ENCODE assay signal across 1 cellular context in the genomic region with DNA sequence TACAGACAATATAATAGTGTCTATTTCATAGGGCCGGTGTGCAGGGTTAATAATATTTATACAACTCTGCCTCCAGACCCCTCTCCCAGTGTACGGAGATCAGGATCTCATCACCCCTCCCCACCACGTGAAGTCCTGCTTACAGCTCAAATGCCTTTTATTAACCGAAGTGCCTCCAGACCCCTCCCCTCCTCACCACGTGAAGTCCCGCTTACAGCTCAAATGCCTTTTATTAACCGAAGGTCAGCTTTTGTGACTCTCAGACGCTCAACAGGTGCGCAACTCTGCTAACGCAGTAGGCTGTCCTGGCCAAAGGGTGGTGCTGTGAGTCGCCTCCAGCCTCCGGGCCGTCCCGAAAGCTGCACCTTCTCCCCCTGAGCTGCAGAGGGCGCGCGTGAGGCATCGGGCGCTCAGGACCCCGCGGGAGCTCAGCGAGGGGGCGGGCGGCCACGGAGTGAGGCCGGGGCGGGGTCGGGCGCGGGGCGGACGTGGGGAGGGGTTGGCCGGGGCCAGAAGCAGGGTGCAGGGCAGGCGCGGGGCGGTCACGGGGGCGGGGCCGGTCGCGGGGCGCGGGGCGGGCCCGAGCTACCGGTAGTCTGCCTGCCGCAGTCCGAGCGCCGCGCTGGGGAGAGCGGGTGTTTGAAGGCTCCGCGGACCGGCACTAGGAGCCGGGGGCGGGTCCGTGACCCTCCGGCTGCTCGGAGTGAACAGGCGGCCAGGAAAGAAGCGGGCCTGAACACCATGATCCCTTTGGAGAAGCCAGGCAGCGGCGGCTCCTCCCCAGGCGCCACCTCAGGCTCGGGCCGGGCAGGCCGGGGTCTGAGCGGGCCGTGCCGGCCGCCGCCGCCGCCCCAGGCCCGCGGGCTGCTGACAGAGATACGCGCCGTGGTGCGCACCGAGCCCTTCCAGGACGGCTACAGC.
TF ChIP-seq lines count a peak whose summit lies in the region.

A gene (plus strand): TSS at position 606 of the 921 bp plus-strand sequence. CDS start 136 bp downstream, at position 742.

TF ChIP-seq in HepG2, 621 proteins besides CTCF, POLR2A, EP300 and RAD21 (continued from another document and continues in another):
- TF ChIP-seq, protein P1, sequence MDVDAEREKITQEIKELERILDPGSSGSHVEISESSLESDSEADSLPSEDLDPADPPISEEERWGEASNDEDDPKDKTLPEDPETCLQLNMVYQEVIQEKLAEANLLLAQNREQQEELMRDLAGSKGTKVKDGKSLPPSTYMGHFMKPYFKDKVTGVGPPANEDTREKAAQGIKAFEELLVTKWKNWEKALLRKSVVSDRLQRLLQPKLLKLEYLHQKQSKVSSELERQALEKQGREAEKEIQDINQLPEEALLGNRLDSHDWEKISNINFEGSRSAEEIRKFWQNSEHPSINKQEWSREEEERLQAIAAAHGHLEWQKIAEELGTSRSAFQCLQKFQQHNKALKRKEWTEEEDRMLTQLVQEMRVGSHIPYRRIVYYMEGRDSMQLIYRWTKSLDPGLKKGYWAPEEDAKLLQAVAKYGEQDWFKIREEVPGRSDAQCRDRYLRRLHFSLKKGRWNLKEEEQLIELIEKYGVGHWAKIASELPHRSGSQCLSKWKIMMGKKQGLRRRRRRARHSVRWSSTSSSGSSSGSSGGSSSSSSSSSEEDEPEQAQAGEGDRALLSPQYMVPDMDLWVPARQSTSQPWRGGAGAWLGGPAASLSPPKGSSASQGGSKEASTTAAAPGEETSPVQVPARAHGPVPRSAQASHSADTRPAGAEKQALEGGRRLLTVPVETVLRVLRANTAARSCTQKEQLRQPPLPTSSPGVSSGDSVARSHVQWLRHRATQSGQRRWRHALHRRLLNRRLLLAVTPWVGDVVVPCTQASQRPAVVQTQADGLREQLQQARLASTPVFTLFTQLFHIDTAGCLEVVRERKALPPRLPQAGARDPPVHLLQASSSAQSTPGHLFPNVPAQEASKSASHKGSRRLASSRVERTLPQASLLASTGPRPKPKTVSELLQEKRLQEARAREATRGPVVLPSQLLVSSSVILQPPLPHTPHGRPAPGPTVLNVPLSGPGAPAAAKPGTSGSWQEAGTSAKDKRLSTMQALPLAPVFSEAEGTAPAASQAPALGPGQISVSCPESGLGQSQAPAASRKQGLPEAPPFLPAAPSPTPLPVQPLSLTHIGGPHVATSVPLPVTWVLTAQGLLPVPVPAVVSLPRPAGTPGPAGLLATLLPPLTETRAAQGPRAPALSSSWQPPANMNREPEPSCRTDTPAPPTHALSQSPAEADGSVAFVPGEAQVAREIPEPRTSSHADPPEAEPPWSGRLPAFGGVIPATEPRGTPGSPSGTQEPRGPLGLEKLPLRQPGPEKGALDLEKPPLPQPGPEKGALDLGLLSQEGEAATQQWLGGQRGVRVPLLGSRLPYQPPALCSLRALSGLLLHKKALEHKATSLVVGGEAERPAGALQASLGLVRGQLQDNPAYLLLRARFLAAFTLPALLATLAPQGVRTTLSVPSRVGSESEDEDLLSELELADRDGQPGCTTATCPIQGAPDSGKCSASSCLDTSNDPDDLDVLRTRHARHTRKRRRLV (CRISPR knock-in tag; IDR thresholded peaks at IDR 0.05) = 0 out of 2 replicates have a peak, but pooled peaks have one; percentile 26
- TF ChIP-seq AGO2 (optimal IDR thresholded peaks at IDR 0.05; ENCODE audit: low read depth, low read length) (peak; percentile 70), ZNF709 (CRISPR knock-in tag; IDR thresholded peaks at IDR 0.05) (no peak), KDM1A (CRISPR knock-in tag; IDR thresholded peaks at IDR 0.05) (peak; percentile 66; the same call in 1 of the 2 replicates), ZSCAN25 (CRISPR knock-in tag; IDR thresholded peaks at IDR 0.05) (peak; percentile 78), ZBTB7B (CRISPR knock-in tag; IDR thresholded peaks at IDR 0.05) (0 out of 2 replicates have a peak, but pooled peaks have one; percentile 48), KDM2A (CRISPR knock-in tag; IDR thresholded peaks at IDR 0.05; ENCODE audit: borderline replicate concordance, low read depth) (peak; percentile 80), HES4 (CRISPR knock-in tag; IDR thresholded peaks at IDR 0.05; ENCODE audit: borderline replicate concordance) (0 out of 2 replicates have a peak, but pooled peaks have one; percentile 32), ZEB1 (IDR thresholded peaks at IDR 0.05; ENCODE audit: insufficient replicate concordance, low read depth) (peak; percentile 81), ATF7-NPFF (CRISPR knock-in tag; IDR thresholded peaks at IDR 0.05; ENCODE audit: low read depth) (no peak), ZSCAN21 (CRISPR knock-in tag; IDR thresholded peaks at IDR 0.05; ENCODE audit: borderline replicate concordance) (peak; percentile 7; the same call in 1 of the 2 replicates), KAT8 (CRISPR knock-in tag; IDR thresholded peaks at IDR 0.05) (peak; percentile 48; the same call in 1 of the 2 replicates), EED (CRISPR knock-in tag; IDR thresholded peaks at IDR 0.05) (0 out of 2 replicates have a peak, but pooled peaks have one; percentile 54), POLR2G (IDR thresholded peaks at IDR 0.05; ENCODE audit: low read depth, low read length) (peak; percentile 90), ADNP (CRISPR knock-in tag; IDR thresholded peaks at IDR 0.05) (no peak), SAP130 (CRISPR knock-in tag; IDR thresholded peaks at IDR 0.05; ENCODE audit: low read depth) (peak; percentile 60), ZIK1 (CRISPR knock-in tag; IDR thresholded peaks at IDR 0.05; ENCODE audit: borderline replicate concordance, low read depth) (peak; percentile 36; the same call in 1 of the 2 replicates), DMAP1 (CRISPR knock-in tag; IDR thresholded peaks at IDR 0.05) (no peak), TAF1 (CRISPR knock-in tag; IDR thresholded peaks at IDR 0.05) (peak; percentile 92), MED1 (CRISPR knock-in tag; IDR thresholded peaks at IDR 0.05) (peak; percentile 60), CEBPG (CRISPR knock-in tag; IDR thresholded peaks at IDR 0.05) (peak; percentile 9; the same call in 1 of the 2 replicates), ZMYM4 (CRISPR knock-in tag; IDR thresholded peaks at IDR 0.05) (peak; percentile 92), MYC (CRISPR knock-in tag; IDR thresholded peaks at IDR 0.05; ENCODE audit: borderline replicate concordance) (peak; percentile 40; the same call in 1 of the 2 replicates), SIN3A (IDR thresholded peaks at IDR 0.05; ENCODE audit: borderline replicate concordance, low read depth, low read length) (peak; percentile 84; the same call in 1 of the 2 replicates), ZNF7 (CRISPR knock-in tag; IDR thresholded peaks at IDR 0.05) (no peak), NONO (IDR thresholded peaks at IDR 0.05) (no peak), NONO (CRISPR knock-in tag; conservative IDR thresholded peaks at IDR 0.05) (peak; percentile 90), CBX1 (IDR thresholded peaks at IDR 0.05; ENCODE audit: low read depth) (peak; percentile 73), ZNF564 (CRISPR knock-in tag; IDR thresholded peaks at IDR 0.05) (no peak; the same call in 1 of the 2 replicates), FOXO1 (CRISPR knock-in tag; IDR thresholded peaks at IDR 0.05) (peak; percentile 50; the same call in 1 of the 2 replicates), ZNF224 (CRISPR knock-in tag; IDR thresholded peaks at IDR 0.05) (no peak; the same call in 1 of the 2 replicates), SIN3B (IDR thresholded peaks at IDR 0.05; ENCODE audit: low read length) (0 out of 2 replicates have a peak, but pooled peaks have one; percentile 30), DNMT1 (CRISPR knock-in tag; IDR thresholded peaks at IDR 0.05) (no peak), MAZ (IDR thresholded peaks at IDR 0.05; ENCODE audit: borderline replicate concordance, low read depth, low read length) (peak; percentile 54; the same call in 1 of the 2 replicates), MAZ (CRISPR knock-in tag; IDR thresholded peaks at IDR 0.05; ENCODE audit: low read depth) (peak; percentile 81; the same call in 1 of the 2 replicates), HCFC1 (IDR thresholded peaks at IDR 0.05; ENCODE audit: low read depth, low read length) (peak; percentile 16; the same call in 1 of the 2 replicates), TBP (CRISPR knock-in tag; IDR thresholded peaks at IDR 0.05) (no peak), GABPB1 (CRISPR knock-in tag; IDR thresholded peaks at IDR 0.05) (peak; percentile 64), MYNN (CRISPR knock-in tag; IDR thresholded peaks at IDR 0.05; ENCODE audit: low read depth) (0 out of 2 replicates have a peak, but pooled peaks have one; percentile 33), TOPORS (CRISPR knock-in tag; IDR thresholded peaks at IDR 0.05) (0 out of 2 replicates have a peak, but pooled peaks have one; percentile 46), ZNF343 (CRISPR knock-in tag; IDR thresholded peaks at IDR 0.05) (no peak)
- TF ChIP-seq, protein P2, sequence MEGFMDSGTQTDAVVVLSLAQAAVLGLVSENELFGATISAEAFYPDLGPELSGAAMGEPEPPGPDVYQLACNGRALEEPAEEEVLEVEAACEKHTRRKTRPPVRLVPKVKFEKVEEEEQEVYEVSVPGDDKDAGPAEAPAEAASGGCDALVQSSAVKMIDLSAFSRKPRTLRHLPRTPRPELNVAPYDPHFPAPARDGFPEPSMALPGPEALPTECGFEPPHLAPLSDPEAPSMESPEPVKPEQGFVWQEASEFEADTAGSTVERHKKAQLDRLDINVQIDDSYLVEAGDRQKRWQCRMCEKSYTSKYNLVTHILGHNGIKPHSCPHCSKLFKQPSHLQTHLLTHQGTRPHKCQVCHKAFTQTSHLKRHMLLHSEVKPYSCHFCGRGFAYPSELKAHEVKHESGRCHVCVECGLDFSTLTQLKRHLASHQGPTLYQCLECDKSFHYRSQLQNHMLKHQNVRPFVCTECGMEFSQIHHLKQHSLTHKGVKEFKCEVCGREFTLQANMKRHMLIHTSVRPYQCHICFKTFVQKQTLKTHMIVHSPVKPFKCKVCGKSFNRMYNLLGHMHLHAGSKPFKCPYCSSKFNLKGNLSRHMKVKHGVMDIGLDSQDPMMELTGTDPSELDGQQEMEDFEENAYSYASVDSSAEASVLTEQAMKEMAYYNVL (CRISPR knock-in tag; IDR thresholded peaks at IDR 0.05; ENCODE audit: borderline replicate concordance) = no peak; the same call in 1 of the 2 replicates
- TF ChIP-seq, protein P3, sequence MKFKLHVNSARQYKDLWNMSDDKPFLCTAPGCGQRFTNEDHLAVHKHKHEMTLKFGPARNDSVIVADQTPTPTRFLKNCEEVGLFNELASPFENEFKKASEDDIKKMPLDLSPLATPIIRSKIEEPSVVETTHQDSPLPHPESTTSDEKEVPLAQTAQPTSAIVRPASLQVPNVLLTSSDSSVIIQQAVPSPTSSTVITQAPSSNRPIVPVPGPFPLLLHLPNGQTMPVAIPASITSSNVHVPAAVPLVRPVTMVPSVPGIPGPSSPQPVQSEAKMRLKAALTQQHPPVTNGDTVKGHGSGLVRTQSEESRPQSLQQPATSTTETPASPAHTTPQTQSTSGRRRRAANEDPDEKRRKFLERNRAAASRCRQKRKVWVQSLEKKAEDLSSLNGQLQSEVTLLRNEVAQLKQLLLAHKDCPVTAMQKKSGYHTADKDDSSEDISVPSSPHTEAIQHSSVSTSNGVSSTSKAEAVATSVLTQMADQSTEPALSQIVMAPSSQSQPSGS (CRISPR knock-in tag; IDR thresholded peaks at IDR 0.05) = peak; percentile 60; the same call in 1 of the 2 replicates
- TF ChIP-seq, protein P4, sequence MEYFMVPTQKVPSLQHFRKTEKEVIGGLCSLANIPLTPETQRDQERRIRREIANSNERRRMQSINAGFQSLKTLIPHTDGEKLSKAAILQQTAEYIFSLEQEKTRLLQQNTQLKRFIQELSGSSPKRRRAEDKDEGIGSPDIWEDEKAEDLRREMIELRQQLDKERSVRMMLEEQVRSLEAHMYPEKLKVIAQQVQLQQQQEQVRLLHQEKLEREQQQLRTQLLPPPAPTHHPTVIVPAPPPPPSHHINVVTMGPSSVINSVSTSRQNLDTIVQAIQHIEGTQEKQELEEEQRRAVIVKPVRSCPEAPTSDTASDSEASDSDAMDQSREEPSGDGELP (IDR thresholded peaks at IDR 0.05; ENCODE audit: borderline replicate concordance, low read depth) = no peak
- TF ChIP-seq, protein P5, sequence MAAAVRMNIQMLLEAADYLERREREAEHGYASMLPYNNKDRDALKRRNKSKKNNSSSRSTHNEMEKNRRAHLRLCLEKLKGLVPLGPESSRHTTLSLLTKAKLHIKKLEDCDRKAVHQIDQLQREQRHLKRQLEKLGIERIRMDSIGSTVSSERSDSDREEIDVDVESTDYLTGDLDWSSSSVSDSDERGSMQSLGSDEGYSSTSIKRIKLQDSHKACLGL (CRISPR knock-in tag; IDR thresholded peaks at IDR 0.05) = peak; percentile 69; the same call in 1 of the 2 replicates
- TF ChIP-seq, protein P6, sequence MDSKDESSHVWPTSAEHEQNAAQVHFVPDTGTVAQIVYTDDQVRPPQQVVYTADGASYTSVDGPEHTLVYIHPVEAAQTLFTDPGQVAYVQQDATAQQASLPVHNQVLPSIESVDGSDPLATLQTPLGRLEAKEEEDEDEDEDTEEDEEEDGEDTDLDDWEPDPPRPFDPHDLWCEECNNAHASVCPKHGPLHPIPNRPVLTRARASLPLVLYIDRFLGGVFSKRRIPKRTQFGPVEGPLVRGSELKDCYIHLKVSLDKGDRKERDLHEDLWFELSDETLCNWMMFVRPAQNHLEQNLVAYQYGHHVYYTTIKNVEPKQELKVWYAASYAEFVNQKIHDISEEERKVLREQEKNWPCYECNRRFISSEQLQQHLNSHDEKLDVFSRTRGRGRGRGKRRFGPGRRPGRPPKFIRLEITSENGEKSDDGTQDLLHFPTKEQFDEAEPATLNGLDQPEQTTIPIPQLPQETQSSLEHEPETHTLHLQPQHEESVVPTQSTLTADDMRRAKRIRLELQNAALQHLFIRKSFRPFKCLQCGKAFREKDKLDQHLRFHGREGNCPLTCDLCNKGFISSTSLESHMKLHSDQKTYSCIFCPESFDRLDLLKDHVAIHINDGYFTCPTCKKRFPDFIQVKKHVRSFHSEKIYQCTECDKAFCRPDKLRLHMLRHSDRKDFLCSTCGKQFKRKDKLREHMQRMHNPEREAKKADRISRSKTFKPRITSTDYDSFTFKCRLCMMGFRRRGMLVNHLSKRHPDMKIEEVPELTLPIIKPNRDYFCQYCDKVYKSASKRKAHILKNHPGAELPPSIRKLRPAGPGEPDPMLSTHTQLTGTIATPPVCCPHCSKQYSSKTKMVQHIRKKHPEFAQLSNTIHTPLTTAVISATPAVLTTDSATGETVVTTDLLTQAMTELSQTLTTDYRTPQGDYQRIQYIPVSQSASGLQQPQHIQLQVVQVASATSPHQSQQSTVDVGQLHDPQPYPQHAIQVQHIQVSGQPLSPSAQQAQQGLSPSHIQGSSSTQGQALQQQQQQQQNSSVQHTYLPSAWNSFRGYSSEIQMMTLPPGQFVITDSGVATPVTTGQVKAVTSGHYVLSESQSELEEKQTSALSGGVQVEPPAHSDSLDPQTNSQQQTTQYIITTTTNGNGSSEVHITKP (CRISPR knock-in tag; IDR thresholded peaks at IDR 0.05; ENCODE audit: low read depth) = no peak
- TF ChIP-seq, protein P7, sequence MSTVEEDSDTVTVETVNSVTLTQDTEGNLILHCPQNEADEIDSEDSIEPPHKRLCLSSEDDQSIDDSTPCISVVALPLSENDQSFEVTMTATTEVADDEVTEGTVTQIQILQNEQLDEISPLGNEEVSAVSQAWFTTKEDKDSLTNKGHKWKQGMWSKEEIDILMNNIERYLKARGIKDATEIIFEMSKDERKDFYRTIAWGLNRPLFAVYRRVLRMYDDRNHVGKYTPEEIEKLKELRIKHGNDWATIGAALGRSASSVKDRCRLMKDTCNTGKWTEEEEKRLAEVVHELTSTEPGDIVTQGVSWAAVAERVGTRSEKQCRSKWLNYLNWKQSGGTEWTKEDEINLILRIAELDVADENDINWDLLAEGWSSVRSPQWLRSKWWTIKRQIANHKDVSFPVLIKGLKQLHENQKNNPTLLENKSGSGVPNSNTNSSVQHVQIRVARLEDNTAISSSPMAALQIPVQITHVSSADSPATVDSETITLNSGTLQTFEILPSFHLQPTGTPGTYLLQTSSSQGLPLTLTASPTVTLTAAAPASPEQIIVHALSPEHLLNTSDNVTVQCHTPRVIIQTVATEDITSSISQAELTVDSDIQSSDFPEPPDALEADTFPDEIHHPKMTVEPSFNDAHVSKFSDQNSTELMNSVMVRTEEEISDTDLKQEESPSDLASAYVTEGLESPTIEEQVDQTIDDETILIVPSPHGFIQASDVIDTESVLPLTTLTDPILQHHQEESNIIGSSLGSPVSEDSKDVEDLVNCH (CRISPR knock-in tag; IDR thresholded peaks at IDR 0.05) = no peak
